8 cellular contexts compared by ENCODE assay signal in genomic region chr12:75390899-75391538, GRCh38. TPM values are rescaled to one million over a fixed set of nuclear protein-coding genes. Genes with fewer than 3 reads are reported as not detected.
DNase-seq lines count a peak whose midpoint lies in the region; ATAC-seq and TF ChIP-seq lines count a peak whose summit lies in the region.

Gene GLIPR1L2, plus strand, starts transcription at chr12:75391089. Its CDS starts 28 bp downstream, at chr12:75391117.

- no peaks in the 10 kb centered on the region for H3K27me3 Mint-ChIP-seq in activated T-helper 2 cell treated with anti-CD3 and anti-CD28 coated beads, Interferon-gamma antibody, Interleukin-2, Interleukin-4, amounts not matched to agents 10 μg/mL and 5 μg/mL and 100 μg/mL, durations not matched to agents 14 hours and 24 hours and 36 hours (ENCODE audit: low read depth)
- H3K27me3 Mint-ChIP-seq in naive thymus-derived CD8-positive, alpha-beta T cell, result no peaks in the 10 kb centered on the region
- no peaks in the 10 kb centered on the region for H3K27me3 Mint-ChIP-seq in stimulated activated naive B cell treated with anti-CD40 and anti-IgM and Interleukin-4, amounts not matched to agents 10 μg/mL and 1 μg/mL and 100 μg/mL, for 72 hours

- H2AFZ ChIP-seq in DND-41 (ENCODE audit: low read depth, low read length), result peak within 1 kb of the TSS; percentile 99

- ATAC-seq in DND-41 (ENCODE audit: insufficient read depth, low read depth) (peak; percentile 90), GM21723 (IDR thresholded peaks at IDR 0.05; ENCODE audit: unreplicated experiment) (peak; percentile 94)
- ATAC-seq in naive thymus-derived CD8-positive, alpha-beta T cell, result peak; percentile 89 to 92
- ATAC-seq in stimulated activated naive B cell treated with anti-CD40 and anti-IgM and Interleukin-4, amounts not matched to agents 10 μg/mL and 1 μg/mL and 100 μg/mL, for 72 hours (replicated peaks), result peak; percentile 98

- H3K4me1 Mint-ChIP-seq in activated T-helper 2 cell treated with anti-CD3 and anti-CD28 coated beads, Interferon-gamma antibody, Interleukin-2, Interleukin-4, amounts not matched to agents 10 μg/mL and 5 μg/mL and 100 μg/mL, durations not matched to agents 14 hours and 24 hours and 36 hours (ENCODE audit: low read depth), result peaks cover 27% of the 10 kb centered on the region
- peaks cover 14 to 57% (median 38%) of the 10 kb centered on the region in 4 donors for H3K4me1 Mint-ChIP-seq in naive thymus-derived CD8-positive, alpha-beta T cell
- peaks cover 17 to 38% of the 10 kb centered on the region in 2 donors for H3K4me1 Mint-ChIP-seq in stimulated activated naive B cell treated with anti-CD40 and anti-IgM and Interleukin-4, amounts not matched to agents 10 μg/mL and 1 μg/mL and 100 μg/mL, for 72 hours

- intact Hi-C loops in activated T-helper 2 cell treated with anti-CD3 and anti-CD28 coated beads, Interferon-gamma antibody, Interleukin-2, Interleukin-4, amounts not matched to agents 10 μg/mL and 5 μg/mL and 100 μg/mL, durations not matched to agents 14 hours and 24 hours and 36 hours (cut with micrococcal nuclease), result loop anchor here (1.0 to 5.0 kb wide), 5 partner anchors 44 to 694 kb away; partner anchors contain the start of genes GLIPR1, GLIPR1L1, KRR1 and NAP1L1

- H3K4me3 Mint-ChIP-seq in activated T-helper 2 cell treated with anti-CD3 and anti-CD28 coated beads, Interferon-gamma antibody, Interleukin-2, Interleukin-4, amounts not matched to agents 10 μg/mL and 5 μg/mL and 100 μg/mL, durations not matched to agents 14 hours and 24 hours and 36 hours (ENCODE audit: low read depth), result peak within 1 kb of the TSS; percentile 87
- H3K4me3 Mint-ChIP-seq in naive thymus-derived CD8-positive, alpha-beta T cell, result peak within 1 kb of the TSS; percentile 90 to 97 (median 94)
- H3K4me3 Mint-ChIP-seq in stimulated activated naive B cell treated with anti-CD40 and anti-IgM and Interleukin-4, amounts not matched to agents 10 μg/mL and 1 μg/mL and 100 μg/mL, for 72 hours, result peak within 1 kb of the TSS; percentile 90 to 92

- H3K4me1 ChIP-seq in DND-41 (ENCODE audit: insufficient read depth, low read length) (peaks cover 50% of the 10 kb centered on the region), Peyer's patch (peaks cover 0 to 15% (median 0%) of the 10 kb centered on the region in 4 donors)

- no peaks in the 10 kb centered on the region for H4K20me1 ChIP-seq in DND-41 (ENCODE audit: insufficient read depth, low read length)

- no peaks in the 10 kb centered on the region for H3K27me3 ChIP-seq in DND-41 (ENCODE audit: insufficient read depth, low read length, poor library complexity)
- H3K27me3 ChIP-seq in Peyer's patch, result no peaks in the 10 kb centered on the region

- no peaks in the 10 kb centered on the region for H3K9me3 Mint-ChIP-seq in activated T-helper 2 cell treated with anti-CD3 and anti-CD28 coated beads, Interferon-gamma antibody, Interleukin-2, Interleukin-4, amounts not matched to agents 10 μg/mL and 5 μg/mL and 100 μg/mL, durations not matched to agents 14 hours and 24 hours and 36 hours
- H3K9me3 Mint-ChIP-seq in naive thymus-derived CD8-positive, alpha-beta T cell, result no peaks in the 10 kb centered on the region
- peaks cover 0 to 2% of the 10 kb centered on the region in 2 donors for H3K9me3 Mint-ChIP-seq in stimulated activated naive B cell treated with anti-CD40 and anti-IgM and Interleukin-4, amounts not matched to agents 10 μg/mL and 1 μg/mL and 100 μg/mL, for 72 hours

- peak within 1 kb of the TSS; percentile 86 for H3K27ac Mint-ChIP-seq in activated T-helper 2 cell treated with anti-CD3 and anti-CD28 coated beads, Interferon-gamma antibody, Interleukin-2, Interleukin-4, amounts not matched to agents 10 μg/mL and 5 μg/mL and 100 μg/mL, durations not matched to agents 14 hours and 24 hours and 36 hours
- peak within 1 kb of the TSS; percentile 97 to 100 (median 98) for H3K27ac Mint-ChIP-seq in naive thymus-derived CD8-positive, alpha-beta T cell
- H3K27ac Mint-ChIP-seq in stimulated activated naive B cell treated with anti-CD40 and anti-IgM and Interleukin-4, amounts not matched to agents 10 μg/mL and 1 μg/mL and 100 μg/mL, for 72 hours, result peak within 1 kb of the TSS; percentile 97

- no peaks in the 10 kb centered on the region; the same call in 1 of the 2 replicates for H3K79me2 ChIP-seq in DND-41 (ENCODE audit: insufficient read depth, low read length)

- H3K4me3 ChIP-seq in DND-41 (ENCODE audit: low read depth in 1 of 2, low read length in 2 of 2) (peak within 1 kb of the TSS; percentile 40 to 74; a peak in 3 of 4 replicates), Peyer's patch (peak within 1 kb of the TSS; percentile 49 to 72 (median 57)), fibroblast of mammary gland (ENCODE audit: control insufficient read depth, low read depth, low read length) (peak within 1 kb of the TSS; percentile 71)

- peak; percentile 48 to 75 for TF ChIP-seq POLR2A in Peyer's patch (IDR thresholded peaks at IDR 0.05)

- H3K9me3 ChIP-seq in DND-41 (ENCODE audit: insufficient read depth, low read length, severe bottlenecking), result no peaks in the 10 kb centered on the region
- H3K9me3 ChIP-seq in Peyer's patch, result no peaks in the 10 kb centered on the region

- H3K9ac ChIP-seq in DND-41 (ENCODE audit: low read depth, low read length), result peak within 1 kb of the TSS; percentile 78

- no peaks in the 10 kb centered on the region for H3K36me3 Mint-ChIP-seq in activated T-helper 2 cell treated with anti-CD3 and anti-CD28 coated beads, Interferon-gamma antibody, Interleukin-2, Interleukin-4, amounts not matched to agents 10 μg/mL and 5 μg/mL and 100 μg/mL, durations not matched to agents 14 hours and 24 hours and 36 hours (ENCODE audit: low read depth)
- H3K36me3 Mint-ChIP-seq in naive thymus-derived CD8-positive, alpha-beta T cell, result no peaks in the 10 kb centered on the region
- peaks cover 0 to 7% of the 10 kb centered on the region in 2 donors for H3K36me3 Mint-ChIP-seq in stimulated activated naive B cell treated with anti-CD40 and anti-IgM and Interleukin-4, amounts not matched to agents 10 μg/mL and 1 μg/mL and 100 μg/mL, for 72 hours

- POLR2A ChIA-PET in naive thymus-derived CD8-positive, alpha-beta T cell (lab: Charles Lee), result interaction anchor here (1.1 to 2.0 kb wide), 7 partner anchors 89 to 641 kb away, joined by 3 to 27 read pairs (median 5); partner anchors contain the start of genes GLIPR1, KRR1 and PHLDA1

- TF ChIP-seq CTCF in DND-41 (IDR thresholded peaks at IDR 0.05; ENCODE audit: borderline replicate concordance, extremely low read depth, low read length, poor library complexity, severe bottlenecking) (peak; percentile 89), Peyer's patch (IDR thresholded peaks at IDR 0.05) (peak; percentile 73 to 92 (median 77)), fibroblast of mammary gland (conservative IDR thresholded peaks at IDR 0.05; ENCODE audit: control insufficient read depth, insufficient read depth, low read depth, low read length) (peak; percentile 87)

- H3K4me2 ChIP-seq in DND-41 (ENCODE audit: insufficient read depth, low read length), result peak within 1 kb of the TSS; percentile 79

- DNase-seq in DND-41 (peak; percentile 94), KG1 (lab: John Stamatoyannopoulos, UW) (peak; percentile 95), Peyer's patch (peak; percentile 89 to 97 (median 94)), fibroblast of mammary gland (ENCODE audit: low read depth) (peak; percentile 97)
- peak; percentile 82 for DNase-seq in activated T-helper 2 cell treated with anti-CD3 and anti-CD28 coated beads, Interferon-gamma antibody, Interleukin-2, Interleukin-4, amounts not matched to agents 10 μg/mL and 5 μg/mL and 100 μg/mL, durations not matched to agents 14 hours and 24 hours and 36 hours (ENCODE audit: low spot score)
- DNase-seq in naive thymus-derived CD8-positive, alpha-beta T cell, result peak; percentile 67 to 92 (median 83)
- DNase-seq in stimulated activated naive B cell treated with anti-CD40 and anti-IgM and Interleukin-4, amounts not matched to agents 10 μg/mL and 1 μg/mL and 100 μg/mL, for 72 hours, result peak; percentile 96

- H3K36me3 ChIP-seq in DND-41 (ENCODE audit: insufficient read depth, low read length), result no peaks in the 10 kb centered on the region
- H3K36me3 ChIP-seq in Peyer's patch, result no peaks in the 10 kb centered on the region

- peak within 1 kb of the TSS; percentile 99 for H3K27ac ChIP-seq in DND-41 (ENCODE audit: low read length)
- H3K27ac ChIP-seq in Peyer's patch, result peak within 1 kb of the TSS; percentile 83 to 87 (median 86)

RNA-seq across cellular contexts. Expression of gene GLIPR1L2, which starts in this region (rescaled TPM):
- 1 to 10 TPM in 1 of 4 donors, under 1 TPM in 1, not detected in 2; 0.40 to 3.3 TPM for total RNA-seq in Peyer's patch
- not detected in 2 replicates for total RNA-seq in activated T-helper 2 cell treated with anti-CD3 and anti-CD28 coated beads, Interferon-gamma antibody, Interleukin-2, Interleukin-4, amounts not matched to agents 10 μg/mL and 5 μg/mL and 100 μg/mL, durations not matched to agents 14 hours and 24 hours and 36 hours
- total RNA-seq in naive thymus-derived CD8-positive, alpha-beta T cell, result 1 to 10 TPM in 1 of 2 experiments, under 1 TPM in 1; 0.91 to 1.2 TPM
- 1 to 10 TPM; 1.1 to 3.2 (median 1.4) TPM for polyA plus RNA-seq in naive thymus-derived CD8-positive, alpha-beta T cell

Comparison
In these comparisons a context has a peak if more than half of its experiments do, and no peak if none do; other contexts are left out.
1. Peak in every context shown above with its lines: DNase-seq, ATAC-seq, H3K4me3 ChIP-seq and H3K27ac ChIP-seq.
2. Peak in DNase-seq in activated T-helper 2 cell treated with anti-CD3 and anti-CD28 coated beads, Interferon-gamma antibody, Interleukin-2, Interleukin-4, amounts not matched to agents 10 μg/mL and 5 μg/mL and 100 μg/mL, durations not matched to agents 14 hours and 24 hours and 36 hours; RNA of the gene not detected or under 1 TPM.